ENCODE assay signal across 8 cellular contexts in the genomic region with DNA sequence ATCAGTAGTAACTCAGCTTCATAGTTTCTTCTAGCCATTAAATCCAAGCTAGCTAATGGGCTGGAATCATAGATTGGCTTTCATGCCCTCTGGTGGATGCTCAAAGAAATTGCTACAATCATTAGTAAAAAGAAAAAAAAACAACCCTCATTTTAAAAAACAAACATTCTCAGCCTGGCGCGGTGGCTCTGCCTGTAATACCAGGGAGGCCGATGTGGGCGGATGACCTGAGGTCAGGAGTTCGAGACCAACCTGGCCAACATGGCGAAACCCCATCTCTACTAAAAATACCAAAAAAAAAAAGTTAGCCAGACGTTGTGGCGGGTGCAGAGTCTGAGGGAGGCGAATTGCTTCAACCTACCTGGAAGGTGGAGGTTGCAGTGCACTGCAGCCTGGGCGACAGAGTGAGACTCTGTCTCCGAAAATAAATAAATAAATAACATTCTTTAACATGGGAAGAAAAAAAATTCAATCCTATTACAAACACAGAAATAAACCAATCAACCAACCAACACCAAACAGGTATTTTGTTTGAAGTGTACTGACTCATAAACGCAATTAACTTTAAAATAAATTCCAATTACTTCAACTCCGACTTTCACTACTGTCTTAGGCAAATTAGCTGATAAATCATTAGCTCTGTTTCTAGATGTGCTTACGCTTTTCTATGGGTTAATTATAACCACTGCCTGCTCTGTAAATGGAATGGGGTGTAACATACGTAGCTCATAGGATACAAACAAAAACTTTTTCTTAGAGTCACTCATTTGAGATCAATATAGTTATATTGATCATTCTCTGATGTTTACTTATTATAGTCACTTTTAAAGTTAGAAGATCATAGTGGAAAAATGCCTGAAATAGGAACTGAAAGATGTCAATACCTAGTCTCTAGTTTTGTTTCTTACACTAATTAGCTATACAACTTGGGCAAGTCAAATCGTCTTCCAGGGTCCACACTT. TPM values are rescaled to one million over a fixed set of nuclear protein-coding genes. Genes with fewer than 3 reads are reported as not detected.
DNase-seq lines count a peak whose midpoint lies in the region; ATAC-seq, FAIRE-seq and TF ChIP-seq lines count a peak whose summit lies in the region.

No MANE protein-coding gene starts in this region.

- intact Hi-C loops in CD4-positive, alpha-beta T cell (cut with DNase I, micrococcal nuclease), result loop anchor here (1.0 to 10.0 kb wide), 3 partner anchors 199 to 460 kb away; no protein-coding TSS in a partner anchor
- intact Hi-C loops in activated CD4-positive, alpha-beta T cell treated with anti-CD3 and anti-CD28 coated beads, Interleukin-2, amount 10 ng/mL, durations not matched to agents 24 days and 14 days (cut with micrococcal nuclease), result loop anchor here (1.0 to 5.0 kb wide), 4 partner anchors 66 to 457 kb away; no protein-coding TSS in a partner anchor
- intact Hi-C loops in transverse colon (cut with DNase I; ENCODE audit: low total_unique reads), result no loop called here

- TF ChIP-seq CTCF in CD4-positive, alpha-beta T cell (IDR thresholded peaks at IDR 0.05), result peak; percentile 67
- peak; percentile 45 to 57 (median 54) for TF ChIP-seq CTCF in transverse colon (IDR thresholded peaks at IDR 0.05)

- peak overlapping the region; percentile 73 for H3K27ac Mint-ChIP-seq in CD4-positive, alpha-beta T cell
- no peak overlapping the region for H3K27ac Mint-ChIP-seq in activated CD4-positive, alpha-beta T cell treated with anti-CD3 and anti-CD28 coated beads, Interleukin-2, amount 10 ng/mL, durations not matched to agents 24 days and 14 days

- no peaks in the 10 kb centered on the region for H3K9me3 Mint-ChIP-seq in CD4-positive, alpha-beta T cell
- H3K9me3 Mint-ChIP-seq in activated CD4-positive, alpha-beta T cell treated with anti-CD3 and anti-CD28 coated beads, Interleukin-2, amount 10 ng/mL, durations not matched to agents 24 days and 14 days, result no peaks in the 10 kb centered on the region

- no peak for TF ChIP-seq EP300 in transverse colon (IDR thresholded peaks at IDR 0.05; ENCODE audit: low read depth)

- H3K36me3 Mint-ChIP-seq in CD4-positive, alpha-beta T cell (ENCODE audit: low read depth), result no peaks in the 10 kb centered on the region
- H3K36me3 Mint-ChIP-seq in activated CD4-positive, alpha-beta T cell treated with anti-CD3 and anti-CD28 coated beads, Interleukin-2, amount 10 ng/mL, durations not matched to agents 24 days and 14 days (ENCODE audit: low read depth), result no peaks in the 10 kb centered on the region

- FAIRE-seq in GM19239 (lab: Jason Lieb, UNC) (peak; percentile 71), endometrium (lab: Jason Lieb, UNC) (peak; percentile 92)

- H3K27me3 ChIP-seq in CD4-positive, alpha-beta T cell (ENCODE audit: control insufficient read depth, insufficient read depth, low read length), result no peaks in the 10 kb centered on the region
- no peaks in the 10 kb centered on the region for H3K27me3 ChIP-seq in transverse colon

- no peak overlapping the region for H3K4me3 ChIP-seq in transverse colon

- POLR2A ChIA-PET in CD4-positive, alpha-beta T cell (lab: Charles Lee), result no interaction called here

- TF ChIP-seq POLR2A in transverse colon (IDR thresholded peaks at IDR 0.05), result no peak

- peaks cover 0 to 4% (median 0%) of the 10 kb centered on the region in 4 donors for H3K4me1 ChIP-seq in transverse colon

- in situ Hi-C loops in transverse colon (cut with MboI; ENCODE audit: low pct_ligation_motif_present in 1 of 4, low pct_unique_long_range_greater_than_20kb in 1 of 4, low sequenced_read_pairs in 3 of 4), result loop anchor here in 1 of 4 donors (25.0 kb wide), 2 partner anchors 113 to 462 kb away; no protein-coding TSS in a partner anchor

- peak in 2 of 10 experiments; percentile 2 to 3 for DNase-seq in CD4-positive, alpha-beta T cell
- DNase-seq in GM19239 (ENCODE audit: insufficient read length, low spot score) (peak; percentile 6), NCI-H446 treated with DMSO at 0.1 percent for 48 hours (lab: John Stamatoyannopoulos, UW) (peak; percentile 42), midbrain (lab: John Stamatoyannopoulos, UW) (peak; percentile 74), transverse colon (peak; percentile 16)
- DNase-seq in activated CD4-positive, alpha-beta T cell treated with anti-CD3 and anti-CD28 coated beads, Interleukin-2, amount 10 ng/mL, durations not matched to agents 24 days and 14 days, result peak; percentile 72

- 27 to 28% methylated on average over 16 of the region's 16 CpGs for WGBS in transverse colon (ENCODE audit: low coverage in 1 of 2), 2 donors

- H3K4me3 Mint-ChIP-seq in CD4-positive, alpha-beta T cell, result peak overlapping the region; percentile 57
- H3K4me3 Mint-ChIP-seq in activated CD4-positive, alpha-beta T cell treated with anti-CD3 and anti-CD28 coated beads, Interleukin-2, amount 10 ng/mL, durations not matched to agents 24 days and 14 days, result no peak overlapping the region

- CTCF ChIA-PET in CD4-positive, alpha-beta T cell (lab: Charles Lee), result interaction anchor here (0.9 to 1.8 kb wide), 3 partner anchors 11 to 468 kb away, joined by 3 to 8 read pairs (median 4); a partner anchor contains a TSS

- no peaks in the 10 kb centered on the region for H3K9me3 ChIP-seq in CD4-positive, alpha-beta T cell (ENCODE audit: control insufficient read depth, low read length)
- H3K9me3 ChIP-seq in transverse colon, result no peaks in the 10 kb centered on the region

- H3K4me1 Mint-ChIP-seq in CD4-positive, alpha-beta T cell (ENCODE audit: low read depth), result peaks cover 6% of the 10 kb centered on the region
- peaks cover 2% of the 10 kb centered on the region for H3K4me1 Mint-ChIP-seq in activated CD4-positive, alpha-beta T cell treated with anti-CD3 and anti-CD28 coated beads, Interleukin-2, amount 10 ng/mL, durations not matched to agents 24 days and 14 days

- H3K36me3 ChIP-seq in transverse colon, result no peaks in the 10 kb centered on the region

- H3K27ac ChIP-seq in CD4-positive, alpha-beta T cell (ENCODE audit: low read depth, low read length), result no peak overlapping the region
- no peak overlapping the region for H3K27ac ChIP-seq in transverse colon

- H3K27me3 Mint-ChIP-seq in CD4-positive, alpha-beta T cell, result peaks cover 5% of the 10 kb centered on the region
- H3K27me3 Mint-ChIP-seq in activated CD4-positive, alpha-beta T cell treated with anti-CD3 and anti-CD28 coated beads, Interleukin-2, amount 10 ng/mL, durations not matched to agents 24 days and 14 days, result peaks cover 5% of the 10 kb centered on the region

- ATAC-seq in CD4-positive, alpha-beta T cell (ENCODE audit: poor library complexity), result peak; percentile 55
- peak; percentile 67 for ATAC-seq in HG03175 (IDR thresholded peaks at IDR 0.05; ENCODE audit: unreplicated experiment)

RNA-seq across cellular contexts. Expression of a gene that starts 24.9 kb away (rescaled TPM):
- total RNA-seq in CD4-positive, alpha-beta T cell, result not detected
- not detected in 2 replicates for total RNA-seq in activated CD4-positive, alpha-beta T cell treated with anti-CD3 and anti-CD28 coated beads, Interleukin-2, amount 10 ng/mL, durations not matched to agents 24 days and 14 days
- not detected for total RNA-seq in transverse colon

RNA-seq across cellular contexts. Expression of a gene that starts 36.8 kb away (rescaled TPM):
- total RNA-seq in CD4-positive, alpha-beta T cell, result not detected
- not detected in 2 replicates for total RNA-seq in activated CD4-positive, alpha-beta T cell treated with anti-CD3 and anti-CD28 coated beads, Interleukin-2, amount 10 ng/mL, durations not matched to agents 24 days and 14 days
- not detected for total RNA-seq in transverse colon
